ENCODE assay signal across 1 cellular context in the genomic region with DNA sequence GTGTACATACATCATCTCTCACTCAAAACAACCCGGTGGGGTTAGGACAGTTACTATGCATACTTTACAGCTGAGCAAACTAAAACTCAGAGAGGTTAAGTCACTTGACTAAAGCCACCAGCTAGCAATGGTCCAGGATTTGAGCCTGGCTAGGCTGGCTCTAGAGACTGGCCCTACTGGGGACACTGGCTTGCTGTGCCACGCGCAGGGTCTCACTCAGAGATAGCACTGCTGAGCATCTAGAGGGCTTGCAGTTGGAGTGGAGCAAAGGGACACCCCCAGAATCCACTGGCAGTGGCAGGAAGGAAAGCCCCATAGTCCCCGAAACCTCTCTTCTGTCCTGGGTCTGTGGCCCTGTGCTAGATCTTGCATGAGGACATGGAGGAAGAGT.
A peak's percentile ranks its signal among the peaks of the same experiment; 100 is the strongest.
TF ChIP-seq lines count a peak whose summit lies in the region.

No MANE protein-coding gene starts in this region.

TF ChIP-seq in GM12878, 131 proteins besides CTCF, POLR2A, EP300 and RAD21:
- TF ChIP-seq JUNB (IDR thresholded peaks at IDR 0.05), result no peak
- peak; percentile 9 for TF ChIP-seq USF1 (IDR thresholded peaks at IDR 0.05; ENCODE audit: borderline replicate concordance, extremely low read length, insufficient read depth, low read depth, low read length)
TF ChIP-seq in GM12878: peak in this region for 1.
